8 cellular contexts compared by ENCODE assay signal in genomic region chr2:86336350-86337234, GRCh38. TPM values are rescaled to one million over a fixed set of nuclear protein-coding genes. Genes with fewer than 3 reads are reported as not detected.
DNase-seq lines count a peak whose midpoint lies in the region; ATAC-seq and TF ChIP-seq lines count a peak whose summit lies in the region.

No MANE protein-coding gene starts in this region.

- peak; percentile 9 to 31 for ATAC-seq in activated naive CD4-positive, alpha-beta T cell treated with anti-CD3 and anti-CD28 coated beads, Interleukin-2, amount 50 U/mL, for 72 hours
- ATAC-seq in GM21825 (IDR thresholded peaks at IDR 0.05; ENCODE audit: unreplicated experiment): no peak
- no peak for ATAC-seq in activated CD4-positive, CD25-positive, alpha-beta regulatory T cell treated with anti-CD3 and anti-CD28 coated beads, Interleukin-2, amount 50 U/mL, for 24 hours

- no peak for TF ChIP-seq CTCF in kidney epithelial cell (IDR thresholded peaks at IDR 0.05; ENCODE audit: insufficient read depth, low read length, poor library complexity, severe bottlenecking)

- H3K9me3 Mint-ChIP-seq in activated T-cell treated with anti-CD3 and anti-CD28 coated beads, Interleukin-2, amount 50 U/mL, for 24 hours: peaks cover 9% of the 10 kb centered on the region
- H3K9me3 Mint-ChIP-seq in activated naive CD4-positive, alpha-beta T cell treated with anti-CD3 and anti-CD28 coated beads, Interleukin-2, amount 50 U/mL, for 72 hours: peaks cover 8 to 15% of the 10 kb centered on the region in 2 donors
- H3K9me3 Mint-ChIP-seq in stimulated activated naive CD8-positive, alpha-beta T cell treated with anti-CD3 and anti-CD28 coated beads, Interleukin-15, Interleukin-2, amounts not matched to agents 100 ng/mL and 50 ng/mL, for 24 hours: peaks cover 10% of the 10 kb centered on the region

- H3K4me3 Mint-ChIP-seq in activated T-cell treated with anti-CD3 and anti-CD28 coated beads, Interleukin-2, amount 50 U/mL, for 24 hours: peak overlapping the region; percentile 80
- peak overlapping the region; percentile 76 for H3K4me3 Mint-ChIP-seq in stimulated activated naive CD8-positive, alpha-beta T cell treated with anti-CD3 and anti-CD28 coated beads, Interleukin-15, Interleukin-2, amounts not matched to agents 100 ng/mL and 50 ng/mL, for 24 hours

- peak overlapping the region; percentile 36 for H3K4me3 ChIP-seq in kidney epithelial cell (ENCODE audit: low read depth, low read length)

- H3K27me3 ChIP-seq in kidney epithelial cell (ENCODE audit: control insufficient read depth, insufficient read depth, low read length): peaks cover 31% of the 10 kb centered on the region

- peaks cover 14% of the 10 kb centered on the region for H3K4me1 Mint-ChIP-seq in activated T-cell treated with anti-CD3 and anti-CD28 coated beads, Interleukin-2, amount 50 U/mL, for 24 hours (ENCODE audit: low read depth)
- H3K4me1 Mint-ChIP-seq in stimulated activated naive CD8-positive, alpha-beta T cell treated with anti-CD3 and anti-CD28 coated beads, Interleukin-15, Interleukin-2, amounts not matched to agents 100 ng/mL and 50 ng/mL, for 24 hours (ENCODE audit: low read depth): peaks cover 15% of the 10 kb centered on the region

- no peaks in the 10 kb centered on the region for H3K36me3 ChIP-seq in kidney epithelial cell (ENCODE audit: control insufficient read depth, insufficient read depth, low read length)

- no peak overlapping the region for H3K27ac Mint-ChIP-seq in activated T-cell treated with anti-CD3 and anti-CD28 coated beads, Interleukin-2, amount 50 U/mL, for 24 hours
- H3K27ac Mint-ChIP-seq in activated naive CD4-positive, alpha-beta T cell treated with anti-CD3 and anti-CD28 coated beads, Interleukin-2, amount 50 U/mL, for 72 hours: no peak overlapping the region
- H3K27ac Mint-ChIP-seq in stimulated activated naive CD8-positive, alpha-beta T cell treated with anti-CD3 and anti-CD28 coated beads, Interleukin-15, Interleukin-2, amounts not matched to agents 100 ng/mL and 50 ng/mL, for 24 hours: no peak overlapping the region

- H3K27me3 Mint-ChIP-seq in activated T-cell treated with anti-CD3 and anti-CD28 coated beads, Interleukin-2, amount 50 U/mL, for 24 hours: peaks cover 69% of the 10 kb centered on the region
- H3K27me3 Mint-ChIP-seq in stimulated activated naive CD8-positive, alpha-beta T cell treated with anti-CD3 and anti-CD28 coated beads, Interleukin-15, Interleukin-2, amounts not matched to agents 100 ng/mL and 50 ng/mL, for 24 hours: peaks cover 59% of the 10 kb centered on the region

- DNase-seq in activated T-cell treated with anti-CD3 and anti-CD28 coated beads, Interleukin-2, amount 50 U/mL, for 24 hours: peak; percentile 42
- DNase-seq in activated T-cell treated with anti-CD3 and anti-CD28 coated beads for 4 hours: no peak
- DNase-seq in activated naive CD4-positive, alpha-beta T cell treated with anti-CD3 and anti-CD28 coated beads, Interleukin-2, amount 50 U/mL, for 72 hours (ENCODE audit: low spot score in 2 of 2): peak in 1 of 2 donors; percentile 5
- no peak for DNase-seq in kidney epithelial cell (ENCODE audit: low read depth)
- no peak for DNase-seq in effector CD8-positive, alpha-beta T cell (lab: John Stamatoyannopoulos, UW)

- no peaks in the 10 kb centered on the region for H3K36me3 Mint-ChIP-seq in activated T-cell treated with anti-CD3 and anti-CD28 coated beads, Interleukin-2, amount 50 U/mL, for 24 hours (ENCODE audit: low read depth)
- peaks cover 10 to 19% of the 10 kb centered on the region in 2 donors for H3K36me3 Mint-ChIP-seq in activated naive CD4-positive, alpha-beta T cell treated with anti-CD3 and anti-CD28 coated beads, Interleukin-2, amount 50 U/mL, for 72 hours
- H3K36me3 Mint-ChIP-seq in stimulated activated naive CD8-positive, alpha-beta T cell treated with anti-CD3 and anti-CD28 coated beads, Interleukin-15, Interleukin-2, amounts not matched to agents 100 ng/mL and 50 ng/mL, for 24 hours (ENCODE audit: low read depth): peaks cover 9% of the 10 kb centered on the region

RNA-seq across cellular contexts. Expression of gene REEP1, which starts 0.8 kb away (rescaled TPM):
- under 1 TPM; 0.45 to 0.59 TPM for total RNA-seq in activated naive CD4-positive, alpha-beta T cell treated with anti-CD3 and anti-CD28 coated beads, Interleukin-2, amount 50 U/mL, for 72 hours
- 0.48 and 1.3 TPM in 2 replicates for total RNA-seq in kidney epithelial cell

Comparison
In these comparisons a context has a peak if more than half of its experiments do, and no peak if none do; other contexts are left out.
1. ATAC-seq: peak in activated naive CD4-positive, alpha-beta T cell treated with anti-CD3 and anti-CD28 coated beads, Interleukin-2, amount 50 U/mL, for 72 hours (2 of 2); none in GM21825 (single experiment) and activated CD4-positive, CD25-positive, alpha-beta regulatory T cell treated with anti-CD3 and anti-CD28 coated beads, Interleukin-2, amount 50 U/mL, for 24 hours (0 of 2).